14 cellular contexts compared by ENCODE assay signal in the genomic region with DNA sequence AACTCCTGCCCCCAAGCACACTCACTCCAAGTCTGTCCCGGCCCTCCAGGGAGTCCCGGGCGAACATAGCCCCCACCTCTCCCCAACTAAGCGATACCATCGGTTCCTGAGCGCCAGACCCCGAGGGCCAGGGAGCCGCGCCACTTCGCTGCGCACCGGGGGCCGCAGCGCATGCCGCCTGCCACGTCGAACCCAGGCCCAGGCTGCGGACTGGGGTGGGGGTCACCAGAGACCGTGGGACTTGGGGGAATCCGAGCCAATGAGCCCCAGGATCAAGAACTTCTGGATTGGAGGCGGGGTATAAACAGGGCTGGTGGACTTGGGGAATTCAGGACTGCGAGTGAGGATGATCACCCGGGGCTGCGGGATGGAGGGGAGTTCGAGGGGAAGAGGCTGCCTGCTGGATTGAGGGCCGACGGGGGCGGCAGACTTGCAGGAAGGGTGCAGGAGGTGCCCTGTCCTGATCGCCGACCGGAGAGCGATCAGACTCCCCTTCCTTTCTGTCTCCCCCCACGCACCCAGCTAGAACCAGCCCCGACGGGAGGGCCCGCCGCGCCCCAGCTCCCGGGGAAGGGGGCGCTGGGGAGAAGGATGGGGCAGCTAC. TPM values are rescaled to one million over a fixed set of nuclear protein-coding genes. Genes with fewer than 3 reads are reported as not detected.
DNase-seq lines count a peak whose midpoint lies in the region; ATAC-seq and TF ChIP-seq lines count a peak whose summit lies in the region.
"Had no signal": no experiment of that assay in that cellular context is flagged by ENCODE, and none has a peak within 500 bp of the region (broad histone marks: within the 10 kb centered on the region; RNA-seq: fewer than 3 reads in every experiment).

No MANE protein-coding gene starts in this region.

- peak overlapping the region; percentile 50 for H3K4me2 ChIP-seq in skeletal muscle satellite cell (ENCODE audit: low read length)
- H3K4me2 ChIP-seq: KMS-11 had no signal

- no peak overlapping the region for H3K4me3 ChIP-seq in RWPE2 (ENCODE audit: severe bottlenecking)
- peak overlapping the region; percentile 54; the same call in 1 of the 2 replicates for H3K4me3 ChIP-seq in iPS-20b (ENCODE audit: low read length)
- H3K4me3 ChIP-seq in skeletal muscle satellite cell (ENCODE audit: low read length), result no peak overlapping the region

- TF ChIP-seq CTCF in GM10266 (IDR thresholded peaks at IDR 0.05; ENCODE audit: control insufficient read depth, insufficient read depth, low read depth, missing control alignments) (no peak), RWPE2 (IDR thresholded peaks at IDR 0.05; ENCODE audit: poor library complexity, severe bottlenecking) (no peak)

- no peak overlapping the region for H3K9ac ChIP-seq in iPS-20b (ENCODE audit: low read depth, low read length)
- H3K9ac ChIP-seq in skeletal muscle satellite cell (ENCODE audit: low read depth, low read length), result no peak overlapping the region
- H3K9ac ChIP-seq: KMS-11 had no signal

- ATAC-seq in RWPE2 (ENCODE audit: low read depth), result peak; percentile 5; the same call in 2 of the 3 replicates
- no peak for ATAC-seq in HG02763 (IDR thresholded peaks at IDR 0.05; ENCODE audit: unreplicated experiment)
- no peak for ATAC-seq in HG02981 (IDR thresholded peaks at IDR 0.05; ENCODE audit: unreplicated experiment)
- ATAC-seq in HG03139 (IDR thresholded peaks at IDR 0.05; ENCODE audit: unreplicated experiment), result no peak

- H3K9me3 ChIP-seq in RWPE2 (ENCODE audit: severe bottlenecking), result no peaks in the 10 kb centered on the region
- no peaks in the 10 kb centered on the region for H3K9me3 ChIP-seq in iPS-20b (ENCODE audit: insufficient read depth, low read depth, low read length)
- no peaks in the 10 kb centered on the region for H3K9me3 ChIP-seq in skeletal muscle satellite cell (replicated peaks; ENCODE audit: low read length)

- DNase-seq in GM10266 (ENCODE audit: extremely low spot score), result peak; percentile 43
- DNase-seq in RWPE2 (ENCODE audit: low spot score), result no peak
- no peak for DNase-seq in Ammon's horn (ENCODE audit: low spot score)
- DNase-seq: activated CD4-positive, alpha-beta T cell treated with anti-CD3 and anti-CD28 coated beads for 4 hours; activated naive CD4-positive, alpha-beta T cell treated with anti-CD3 and anti-CD28 coated beads, Interleukin-2, amount 50 U/mL, for 16 hours; stimulated activated CD4-positive, alpha-beta T cell treated with anti-CD3 and anti-CD28 coated beads, Interleukin-4, amount 100 ng/mL, for 1 hour; substantia nigra had no signal

- H3K27me3 ChIP-seq in RWPE2 (ENCODE audit: insufficient read depth, poor library complexity, severe bottlenecking) (peaks cover 89% of the 10 kb centered on the region), iPS-20b (ENCODE audit: insufficient read depth, low read length) (peaks cover 100% of the 10 kb centered on the region), skeletal muscle satellite cell (ENCODE audit: control insufficient read depth, insufficient read depth, low read length) (peaks cover 93% of the 10 kb centered on the region)

- H3K27ac ChIP-seq in RWPE2 (ENCODE audit: poor library complexity, severe bottlenecking) (no peak overlapping the region), iPS-20b (ENCODE audit: low read length) (no peak overlapping the region)
- H3K27ac ChIP-seq: KMS-11 had no signal

- no peaks in the 10 kb centered on the region for H3K4me1 ChIP-seq in RWPE2 (ENCODE audit: insufficient read depth, poor library complexity, severe bottlenecking)
- peaks cover 8% of the 10 kb centered on the region; the same call in 1 of the 2 replicates for H3K4me1 ChIP-seq in iPS-20b (ENCODE audit: insufficient read depth, low read length)
- H3K4me1 ChIP-seq in skeletal muscle satellite cell (ENCODE audit: control insufficient read depth, insufficient read depth, low read length), result no peaks in the 10 kb centered on the region

- no peaks in the 10 kb centered on the region for H3K36me3 ChIP-seq in RWPE2 (ENCODE audit: low read depth)
- H3K36me3 ChIP-seq in iPS-20b (ENCODE audit: insufficient read depth, low read depth, low read length), result no peaks in the 10 kb centered on the region
- H3K36me3 ChIP-seq in skeletal muscle satellite cell (ENCODE audit: insufficient read depth, low read length), result no peaks in the 10 kb centered on the region

RNA-seq across cellular contexts. Expression of a gene that starts 0.6 kb away (rescaled TPM):
- not detected in 2 replicates for total RNA-seq in skeletal muscle satellite cell (2012; rRNA removed)
- total RNA-seq: dermis microvascular lymphatic vessel endothelial cell had no signal

RNA-seq across cellular contexts. Expression of a gene that starts 38.3 kb away (rescaled TPM):
- total RNA-seq in skeletal muscle satellite cell (2012; rRNA removed), result 53.0 and 88.5 TPM in 2 replicates

RNA-seq across cellular contexts. Expression of a gene that starts 58.3 kb away (rescaled TPM):
- total RNA-seq in skeletal muscle satellite cell (2012; rRNA removed), result 6.6 and 9.2 TPM in 2 replicates
